Comparison of ENCODE assay signal across 11 cellular contexts in the genomic region with DNA sequence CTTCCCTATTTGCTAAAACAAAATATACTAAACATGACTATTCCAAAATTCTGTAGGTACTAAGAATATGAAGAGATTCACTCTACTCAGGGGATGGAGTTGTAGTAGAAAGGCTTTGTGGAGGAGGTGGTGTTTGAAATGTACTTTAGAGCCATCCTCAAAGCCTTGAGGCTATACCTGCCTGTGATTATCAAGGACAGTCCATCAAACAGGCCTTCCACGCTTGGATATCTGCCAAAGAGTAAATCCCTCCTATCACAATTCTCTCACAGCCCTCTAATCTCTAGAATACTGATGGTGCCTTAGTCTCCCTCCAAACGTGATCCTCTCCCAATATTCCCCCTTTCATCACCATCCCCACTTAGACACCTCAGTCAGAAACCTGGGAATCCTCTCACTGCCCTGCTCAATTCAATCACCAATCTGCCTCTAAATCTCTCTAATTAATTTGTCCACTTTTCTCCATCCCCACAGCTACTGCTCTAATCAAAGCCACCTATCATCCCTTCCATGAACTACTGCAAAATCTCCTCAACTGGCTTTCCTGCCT. TPM values are rescaled to one million over a fixed set of nuclear protein-coding genes. Genes with fewer than 3 reads are reported as not detected.
DNase-seq lines count a peak whose midpoint lies in the region; ATAC-seq, FAIRE-seq and TF ChIP-seq lines count a peak whose summit lies in the region.
"Had no signal": no experiment of that assay in that cellular context is flagged by ENCODE, and none has a peak within 500 bp of the region (broad histone marks: within the 10 kb centered on the region; RNA-seq: fewer than 3 reads in every experiment).

No MANE protein-coding gene starts in this region.

- no peak overlapping the region for H3K4me2 ChIP-seq in astrocyte (ENCODE audit: low read length)

- no peaks in the 10 kb centered on the region for H3K27me3 ChIP-seq in astrocyte (ENCODE audit: insufficient read depth, low read length)
- no peaks in the 10 kb centered on the region for H3K27me3 ChIP-seq in small intestine (ENCODE audit: control insufficient read depth in 2 of 2, insufficient read depth in 2 of 2, low read length in 2 of 2)

- H3K4me1 ChIP-seq in astrocyte (ENCODE audit: insufficient read depth, low read length) (peaks cover 8% of the 10 kb centered on the region), small intestine (ENCODE audit: control insufficient read depth in 2 of 2, insufficient read depth in 1 of 2, low read depth in 1 of 2, low read length in 1 of 2) (peaks cover 0 to 2% of the 10 kb centered on the region in 2 donors)

- peaks cover 74% of the 10 kb centered on the region for H3K4me1 Mint-ChIP-seq in activated CD4-positive, alpha-beta T cell treated with anti-CD3 and anti-CD28 coated beads, Interleukin-2, amount 10 ng/mL, durations not matched to agents 7 days and 5 days
- H3K4me1 Mint-ChIP-seq in astrocyte (ENCODE audit: low read depth, unreplicated experiment): peaks cover 13% of the 10 kb centered on the region

- no peak for TF ChIP-seq CTCF in astrocyte (IDR thresholded peaks at IDR 0.05; ENCODE audit: insufficient read depth, low read depth, low read length)

- H4K20me1 ChIP-seq in astrocyte (ENCODE audit: insufficient read depth, low read length): peaks cover 66% of the 10 kb centered on the region

- H3K27ac ChIP-seq in astrocyte (ENCODE audit: low read depth, low read length): no peak overlapping the region
- H3K27ac ChIP-seq in small intestine (ENCODE audit: low read depth in 1 of 2, low read length in 1 of 2): no peak overlapping the region
- H3K27ac ChIP-seq: lower lobe of right lung, thoracic aorta had no signal

- H3K9me3 Mint-ChIP-seq in activated CD4-positive, alpha-beta T cell treated with anti-CD3 and anti-CD28 coated beads, Interleukin-2, amount 10 ng/mL, durations not matched to agents 7 days and 5 days: no peaks in the 10 kb centered on the region
- H3K9me3 Mint-ChIP-seq in astrocyte (ENCODE audit: unreplicated experiment): no peaks in the 10 kb centered on the region

- FAIRE-seq in astrocyte (lab: Jason Lieb, UNC) (no peak), small intestine (lab: Jason Lieb, UNC) (no peak)

- peaks cover 66% of the 10 kb centered on the region for H3K36me3 Mint-ChIP-seq in activated CD4-positive, alpha-beta T cell treated with anti-CD3 and anti-CD28 coated beads, Interleukin-2, amount 10 ng/mL, durations not matched to agents 7 days and 5 days (ENCODE audit: low read depth)
- peaks cover 2% of the 10 kb centered on the region for H3K36me3 Mint-ChIP-seq in astrocyte (ENCODE audit: low read depth, unreplicated experiment)

- H3K9me3 ChIP-seq in astrocyte (ENCODE audit: insufficient read depth, low read depth, low read length): no peaks in the 10 kb centered on the region
- H3K9me3 ChIP-seq in small intestine (ENCODE audit: control insufficient read depth, low read depth): no peaks in the 10 kb centered on the region
- H3K9me3 ChIP-seq: lower lobe of right lung, thoracic aorta had no signal

- CTCF ChIA-PET in activated CD4-positive, alpha-beta T cell treated with anti-CD3 and anti-CD28 coated beads, Interleukin-2, amount 10 ng/mL, durations not matched to agents 7 days and 5 days (lab: Charles Lee): interaction anchor here (1.3 to 2.1 kb wide), 2 partner anchors 49 to 121 kb away, joined by 3 to 7 read pairs; no protein-coding TSS in a partner anchor

- no peak overlapping the region for H2AFZ ChIP-seq in astrocyte (ENCODE audit: low read depth, low read length)

- H3K79me2 ChIP-seq in astrocyte (ENCODE audit: insufficient read depth, low read length): peaks cover 95% of the 10 kb centered on the region

- H3K4me3 ChIP-seq in astrocyte (ENCODE audit: insufficient read depth, low read depth, low read length): no peak overlapping the region
- no peak overlapping the region for H3K4me3 ChIP-seq in small intestine (ENCODE audit: low read depth in 1 of 2, low read length in 2 of 2)
- H3K4me3 ChIP-seq: lower lobe of right lung, thoracic aorta had no signal

- no peak overlapping the region for H3K9ac ChIP-seq in astrocyte (ENCODE audit: low read length)

- no peaks in the 10 kb centered on the region for H3K27me3 Mint-ChIP-seq in activated CD4-positive, alpha-beta T cell treated with anti-CD3 and anti-CD28 coated beads, Interleukin-2, amount 10 ng/mL, durations not matched to agents 7 days and 5 days
- no peaks in the 10 kb centered on the region for H3K27me3 Mint-ChIP-seq in astrocyte (ENCODE audit: low read depth, unreplicated experiment)

- no peak for ATAC-seq in HG03354 (IDR thresholded peaks at IDR 0.05; ENCODE audit: poor library complexity, severe bottlenecking, unreplicated experiment)
- ATAC-seq: lower lobe of right lung had no signal

- POLR2A ChIA-PET in activated CD4-positive, alpha-beta T cell treated with anti-CD3 and anti-CD28 coated beads, Interleukin-2, amount 10 ng/mL, durations not matched to agents 7 days and 5 days (lab: Charles Lee): interaction anchor here (0.6 kb wide), 1 partner anchor 17 kb away, joined by 3 read pairs; no protein-coding TSS in a partner anchor

- H3K27ac Mint-ChIP-seq in activated CD4-positive, alpha-beta T cell treated with anti-CD3 and anti-CD28 coated beads, Interleukin-2, amount 10 ng/mL, durations not matched to agents 7 days and 5 days: peak overlapping the region; percentile 7
- peak overlapping the region; percentile 59 for H3K27ac Mint-ChIP-seq in astrocyte (ENCODE audit: unreplicated experiment)

- DNase-seq in activated CD4-positive, alpha-beta T cell treated with anti-CD3 and anti-CD28 coated beads, Interleukin-2, amount 10 ng/mL, durations not matched to agents 7 days and 5 days: no peak
- DNase-seq in activated CD4-positive, alpha-beta T cell treated with anti-CD3 and anti-CD28 coated beads, Interleukin-2, amount 50 U/mL, for 4 hours: no peak
- DNase-seq in NCI-H2227 treated with DMSO at 0.1 percent for 48 hours (lab: John Stamatoyannopoulos, UW): peak; percentile 8
- DNase-seq in astrocyte (ENCODE audit: low read depth): no peak
- peak; percentile 22 for DNase-seq in small intestine
- no peak for DNase-seq in SHP77 (lab: John Stamatoyannopoulos, UW)
- no peak for DNase-seq in stimulated activated CD4-positive, alpha-beta T cell treated with anti-CD3 and anti-CD28 coated beads, Interleukin-4, amount 100 ng/mL, for 1 hour
- DNase-seq: KG1, lower lobe of right lung had no signal

- WGBS in small intestine, 3 donors: 23 to 46% (median 31%) methylated on average over 2 of the region's 2 CpGs

- no peaks in the 10 kb centered on the region for H3K36me3 ChIP-seq in astrocyte (ENCODE audit: insufficient read depth, low read length)
- H3K36me3 ChIP-seq in small intestine (ENCODE audit: control insufficient read depth in 2 of 2, insufficient read depth in 2 of 2, low read length in 2 of 2): peaks cover 0 to 2% of the 10 kb centered on the region in 2 donors
- H3K36me3 ChIP-seq: thoracic aorta had no signal

- H3K4me3 Mint-ChIP-seq in activated CD4-positive, alpha-beta T cell treated with anti-CD3 and anti-CD28 coated beads, Interleukin-2, amount 10 ng/mL, durations not matched to agents 7 days and 5 days: no peak overlapping the region
- no peak overlapping the region for H3K4me3 Mint-ChIP-seq in astrocyte (ENCODE audit: unreplicated experiment)

RNA-seq across cellular contexts. Expression of a gene that starts 13.1 kb away (rescaled TPM):
- 100 to 1,000 TPM; 204 to 209 TPM for total RNA-seq in activated CD4-positive, alpha-beta T cell treated with anti-CD3 and anti-CD28 coated beads, Interleukin-2, amount 10 ng/mL, durations not matched to agents 7 days and 5 days
- 33.3 and 44.0 TPM in 2 replicates for total RNA-seq in astrocyte
- polyA plus RNA-seq in small intestine: 10 to 100 TPM in 2 of 3 donors, 1 to 10 TPM in 1; 7.8 to 18.1 (median 10.5) TPM

Comparison
In these comparisons a context has a peak if more than half of its experiments do, and no peak if none do; other contexts are left out.
1. DNase-seq: peak in NCI-H2227 treated with DMSO at 0.1 percent for 48 hours (single experiment) and small intestine (single experiment); none in activated CD4-positive, alpha-beta T cell treated with anti-CD3 and anti-CD28 coated beads, Interleukin-2, amount 10 ng/mL, durations not matched to agents 7 days and 5 days (single experiment), activated CD4-positive, alpha-beta T cell treated with anti-CD3 and anti-CD28 coated beads, Interleukin-2, amount 50 U/mL, for 4 hours (0 of 2), astrocyte (single experiment), SHP77 (0 of 2) and stimulated activated CD4-positive, alpha-beta T cell treated with anti-CD3 and anti-CD28 coated beads, Interleukin-4, amount 100 ng/mL, for 1 hour (single experiment).